ENCODE assay signal across 2 cellular contexts in the genomic region with DNA sequence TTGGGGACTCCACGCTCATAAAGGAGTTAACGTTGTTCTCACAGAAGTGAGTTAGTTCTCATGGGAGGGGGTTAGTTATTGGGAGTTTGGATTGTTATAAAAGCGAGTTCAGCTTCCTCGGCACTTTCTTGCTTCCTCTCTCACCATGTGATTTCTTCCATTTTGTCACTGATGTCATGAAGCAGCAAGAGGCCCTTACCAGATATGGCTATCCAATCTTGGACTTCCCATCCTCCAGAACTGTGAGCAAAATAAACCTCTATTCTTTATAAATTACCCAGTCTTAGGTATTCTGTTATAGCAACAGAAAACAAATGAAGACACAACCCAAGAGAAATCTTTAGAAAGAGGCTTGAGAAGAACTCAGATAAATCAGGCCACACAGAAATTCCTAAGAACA.
A peak's percentile ranks its signal among the peaks of the same experiment; 100 is the strongest.
TF ChIP-seq lines count a peak whose summit lies in the region.

No MANE protein-coding gene starts in this region.

TF ChIP-seq in HCT116, 20 proteins besides CTCF, POLR2A, EP300 and RAD21:
- TF ChIP-seq CBX3 (IDR thresholded peaks at IDR 0.05; ENCODE audit: low read depth), result peak; percentile 50; the same call in 1 of the 2 replicates
- no peak for TF ChIP-seq ZFX (IDR thresholded peaks at IDR 0.05)

TF ChIP-seq in K562, 482 proteins besides CTCF, POLR2A, EP300 and RAD21:
- TF ChIP-seq POLR2B (IDR thresholded peaks at IDR 0.05; ENCODE audit: low read depth, partially characterized antibody) (no peak), ZNF766 (CRISPR knock-in tag; conservative IDR thresholded peaks at IDR 0.05) (peak; percentile 99)
